13 cellular contexts compared by ENCODE assay signal in the genomic region with DNA sequence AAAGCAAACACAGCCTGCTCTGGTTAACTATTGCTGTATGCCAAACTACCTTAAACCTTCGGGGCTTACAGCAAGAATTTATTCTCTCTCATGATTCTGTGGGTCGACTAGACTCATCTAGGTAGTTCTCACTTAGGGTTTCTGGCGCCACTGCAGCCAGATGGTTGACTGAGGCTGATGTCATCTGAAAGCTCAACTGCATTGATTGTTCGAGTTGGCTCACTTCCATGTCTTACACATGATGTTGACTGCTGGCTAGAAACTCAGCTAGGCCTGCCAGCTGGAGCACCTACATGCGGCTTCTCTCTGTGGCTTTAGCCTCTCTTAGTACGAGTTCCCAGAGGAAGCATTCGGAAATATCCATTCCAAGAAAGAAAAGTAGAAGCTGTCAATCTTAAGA.
DNase-seq lines count a peak whose midpoint lies in the region; ATAC-seq and TF ChIP-seq lines count a peak whose summit lies in the region.
"Had no signal": no experiment of that assay in that cellular context is flagged by ENCODE, and none has a peak within 500 bp of the region (broad histone marks: within the 10 kb centered on the region; RNA-seq: fewer than 3 reads in every experiment).

No MANE protein-coding gene starts in this region.

- BruUV-seq in mammary epithelial cell (replicated peaks; lab: Mats Ljungman, UMichigan): no TSS peak

- H3K4me1 ChIP-seq in mammary epithelial cell (ENCODE audit: insufficient read depth, low read length): no peaks in the 10 kb centered on the region
- H3K4me1 ChIP-seq: psoas muscle had no signal

- no peaks in the 10 kb centered on the region for H3K79me2 ChIP-seq in mammary epithelial cell (ENCODE audit: insufficient read depth, low read length)

- peak; percentile 29 for DNase-seq in left ventricle myocardium superior
- no peak for DNase-seq in Right ventricle myocardium inferior (ENCODE audit: missing footprints)
- DNase-seq in NCI-H1694 treated with DMSO at 0.1 percent for 48 hours (lab: John Stamatoyannopoulos, UW): peak; percentile 92
- DNase-seq in mammary epithelial cell: peak; percentile 19
- DNase-seq in stromal cell of bone marrow (ENCODE audit: low read depth): peak; percentile 2
- DNase-seq in HK-2 (ENCODE audit: unreplicated experiment): no peak
- DNase-seq in COR-L47 (lab: John Stamatoyannopoulos, UW): no peak
- DNase-seq in hypothalamus (lab: John Stamatoyannopoulos, UW): no peak
- DNase-seq: activated naive CD4-positive, alpha-beta T cell treated with Interleukin-2 at 50 U/mL for 16 hours; NCI-H2107; psoas muscle; stimulated activated CD4-positive, alpha-beta T cell treated with anti-CD3 and anti-CD28 coated beads, Interleukin-4, amount 100 ng/mL, for 24 hours; stimulated activated naive CD8-positive, alpha-beta T cell treated with anti-CD3 and anti-CD28 coated beads, Interleukin-15, Interleukin-2, amounts not matched to agents 100 U/mL and 50 U/mL, for 24 hours had no signal

- no peak for ATAC-seq in left ventricle myocardium superior
- ATAC-seq in Right ventricle myocardium inferior: no peak
- ATAC-seq: psoas muscle; stimulated activated naive CD8-positive, alpha-beta T cell treated with anti-CD3 and anti-CD28 coated beads, Interleukin-15, Interleukin-2, amounts not matched to agents 100 U/mL and 50 U/mL, for 24 hours had no signal

- in situ Hi-C loops in mammary epithelial cell (cut with MboI; ENCODE audit: low sequenced_read_pairs in 2 of 2): no loop called here

- 56% methylated on average over 5 of the region's 7 CpGs for WGBS in mammary epithelial cell (ENCODE audit: low coverage, missing lambda C conversion rate)

- H3K4me3 ChIP-seq in mammary epithelial cell (replicated peaks in 1 of 3; ENCODE audit: insufficient read depth in 1 of 3, low read depth in 2 of 3, low read length in 3 of 3): no peak overlapping the region
- H3K4me3 ChIP-seq: psoas muscle had no signal

- H2AFZ ChIP-seq in mammary epithelial cell (ENCODE audit: low read depth, low read length): no peak overlapping the region

- H3K36me3 ChIP-seq in mammary epithelial cell (ENCODE audit: insufficient read depth, low read length): no peaks in the 10 kb centered on the region

- H3K27me3 ChIP-seq in mammary epithelial cell (ENCODE audit: insufficient read depth, low read length): no peaks in the 10 kb centered on the region

- no peak for TF ChIP-seq CTCF in mammary epithelial cell (conservative IDR thresholded peaks at IDR 0.05 in 1 of 2, IDR thresholded peaks at IDR 0.05 in 1 of 2; ENCODE audit: extremely low read depth in 1 of 2, insufficient read depth in 1 of 2, low read depth in 1 of 2, low read length in 2 of 2)

- H3K27ac ChIP-seq in mammary epithelial cell (ENCODE audit: insufficient read depth, low read depth, low read length): no peak overlapping the region
- H3K27ac ChIP-seq: psoas muscle had no signal

- no peaks in the 10 kb centered on the region for H3K9me3 ChIP-seq in mammary epithelial cell (replicated peaks; ENCODE audit: insufficient read depth, low read length)
- H3K9me3 ChIP-seq: psoas muscle had no signal

- intact Hi-C loops in left ventricle myocardium superior (cut with micrococcal nuclease) (no loop called here), Right ventricle myocardium inferior (cut with DNase I) (no loop called here), mammary epithelial cell (cut with micrococcal nuclease) (no loop called here)

- H3K4me2 ChIP-seq in mammary epithelial cell (ENCODE audit: insufficient read depth, low read depth, low read length): no peak overlapping the region

- no peaks in the 10 kb centered on the region for H4K20me1 ChIP-seq in mammary epithelial cell (ENCODE audit: insufficient read depth, low read length)

- H3K9ac ChIP-seq in mammary epithelial cell (ENCODE audit: insufficient read depth, low read length): no peak overlapping the region

- CTCF ChIA-PET in mammary epithelial cell (lab: Charles Lee; ENCODE audit: low non-redundant PET): no interaction called here

- dilution Hi-C loops in mammary epithelial cell (cut with HindIII; ENCODE audit: low sequenced_read_pairs): no loop called here

Comparison
In these comparisons a context has a peak if more than half of its experiments do, and no peak if none do; other contexts are left out.
1. DNase-seq: peak in left ventricle myocardium superior (single experiment), NCI-H1694 treated with DMSO at 0.1 percent for 48 hours (single experiment), mammary epithelial cell (single experiment) and stromal cell of bone marrow (single experiment); none in Right ventricle myocardium inferior (single experiment), HK-2 (single experiment), COR-L47 (single experiment) and hypothalamus (0 of 51).